1 cellular context compared by ENCODE assay signal in genomic region chr1:162689745-162690671, GRCh38.
TF ChIP-seq lines count a peak whose summit lies in the region.

No MANE protein-coding gene starts in this region.

TF ChIP-seq in H1, 55 proteins besides CTCF, POLR2A, EP300 and RAD21 (continued from another document):
- TF ChIP-seq ATF3 (IDR thresholded peaks at IDR 0.05; ENCODE audit: insufficient read depth, low read depth, low read length) (no peak), RXRA (IDR thresholded peaks at IDR 0.05; ENCODE audit: insufficient read depth, low read depth, low read length) (no peak)
